In the genomic region with DNA sequence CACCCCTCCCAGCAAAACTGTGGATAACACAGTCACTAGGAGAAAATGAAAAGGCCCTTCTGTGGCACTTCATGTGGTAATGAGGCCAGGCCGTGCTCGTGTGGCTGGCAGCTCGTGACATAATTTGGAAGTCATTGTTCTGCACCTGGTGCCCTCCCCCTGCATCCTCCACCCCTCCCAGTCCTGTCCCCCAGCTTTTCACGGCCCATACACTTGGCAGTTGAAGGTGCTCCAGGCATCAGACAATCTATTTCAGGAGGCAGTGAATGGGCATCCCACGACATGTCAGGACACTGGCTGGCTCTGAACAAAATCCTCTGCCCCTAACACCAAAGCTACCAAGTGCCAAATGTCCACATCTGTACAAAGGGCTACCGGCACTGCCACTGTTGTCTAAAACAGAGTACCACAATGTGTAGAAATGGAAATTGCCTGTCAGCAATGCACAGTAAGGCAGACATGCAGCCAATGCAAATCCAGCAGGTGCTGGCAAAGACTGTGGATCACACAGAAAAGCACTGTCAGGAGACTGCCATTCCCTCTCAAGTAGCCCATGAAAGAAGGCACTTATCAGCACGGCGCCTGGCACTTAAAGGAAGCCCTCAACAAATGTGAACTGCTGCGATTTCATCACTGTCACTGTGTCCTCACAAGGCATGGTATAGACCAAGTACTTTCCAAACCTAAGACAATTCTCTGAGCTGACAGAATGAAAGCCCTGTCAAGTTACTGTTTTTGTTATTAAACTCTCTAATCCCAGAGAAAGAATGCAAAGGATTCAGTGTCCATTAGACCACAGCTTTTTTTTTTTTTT, we compare ENCODE assay signal across 1 cellular context.
TF ChIP-seq lines count a peak whose summit lies in the region.

No MANE protein-coding gene starts in this region.

TF ChIP-seq in HEK293, 187 proteins besides CTCF, POLR2A, EP300 and RAD21 (continued from another document and continues in another):
- TF ChIP-seq, protein P1, sequence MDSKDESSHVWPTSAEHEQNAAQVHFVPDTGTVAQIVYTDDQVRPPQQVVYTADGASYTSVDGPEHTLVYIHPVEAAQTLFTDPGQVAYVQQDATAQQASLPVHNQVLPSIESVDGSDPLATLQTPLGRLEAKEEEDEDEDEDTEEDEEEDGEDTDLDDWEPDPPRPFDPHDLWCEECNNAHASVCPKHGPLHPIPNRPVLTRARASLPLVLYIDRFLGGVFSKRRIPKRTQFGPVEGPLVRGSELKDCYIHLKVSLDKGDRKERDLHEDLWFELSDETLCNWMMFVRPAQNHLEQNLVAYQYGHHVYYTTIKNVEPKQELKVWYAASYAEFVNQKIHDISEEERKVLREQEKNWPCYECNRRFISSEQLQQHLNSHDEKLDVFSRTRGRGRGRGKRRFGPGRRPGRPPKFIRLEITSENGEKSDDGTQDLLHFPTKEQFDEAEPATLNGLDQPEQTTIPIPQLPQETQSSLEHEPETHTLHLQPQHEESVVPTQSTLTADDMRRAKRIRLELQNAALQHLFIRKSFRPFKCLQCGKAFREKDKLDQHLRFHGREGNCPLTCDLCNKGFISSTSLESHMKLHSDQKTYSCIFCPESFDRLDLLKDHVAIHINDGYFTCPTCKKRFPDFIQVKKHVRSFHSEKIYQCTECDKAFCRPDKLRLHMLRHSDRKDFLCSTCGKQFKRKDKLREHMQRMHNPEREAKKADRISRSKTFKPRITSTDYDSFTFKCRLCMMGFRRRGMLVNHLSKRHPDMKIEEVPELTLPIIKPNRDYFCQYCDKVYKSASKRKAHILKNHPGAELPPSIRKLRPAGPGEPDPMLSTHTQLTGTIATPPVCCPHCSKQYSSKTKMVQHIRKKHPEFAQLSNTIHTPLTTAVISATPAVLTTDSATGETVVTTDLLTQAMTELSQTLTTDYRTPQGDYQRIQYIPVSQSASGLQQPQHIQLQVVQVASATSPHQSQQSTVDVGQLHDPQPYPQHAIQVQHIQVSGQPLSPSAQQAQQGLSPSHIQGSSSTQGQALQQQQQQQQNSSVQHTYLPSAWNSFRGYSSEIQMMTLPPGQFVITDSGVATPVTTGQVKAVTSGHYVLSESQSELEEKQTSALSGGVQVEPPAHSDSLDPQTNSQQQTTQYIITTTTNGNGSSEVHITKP (tag by site-specific recombination; IDR thresholded peaks at IDR 0.05), result peak; percentile 53
- TF ChIP-seq ZNF549 (tag by site-specific recombination; IDR thresholded peaks at IDR 0.05), result no peak
- no peak for TF ChIP-seq ZEB2 (tag by site-specific recombination; IDR thresholded peaks at IDR 0.05)
- TF ChIP-seq ZNF777 (tag by site-specific recombination; IDR thresholded peaks at IDR 0.05; ENCODE audit: borderline replicate concordance), result no peak
- no peak for TF ChIP-seq YY2 (tag by site-specific recombination; IDR thresholded peaks at IDR 0.05)
- TF ChIP-seq, protein P2, sequence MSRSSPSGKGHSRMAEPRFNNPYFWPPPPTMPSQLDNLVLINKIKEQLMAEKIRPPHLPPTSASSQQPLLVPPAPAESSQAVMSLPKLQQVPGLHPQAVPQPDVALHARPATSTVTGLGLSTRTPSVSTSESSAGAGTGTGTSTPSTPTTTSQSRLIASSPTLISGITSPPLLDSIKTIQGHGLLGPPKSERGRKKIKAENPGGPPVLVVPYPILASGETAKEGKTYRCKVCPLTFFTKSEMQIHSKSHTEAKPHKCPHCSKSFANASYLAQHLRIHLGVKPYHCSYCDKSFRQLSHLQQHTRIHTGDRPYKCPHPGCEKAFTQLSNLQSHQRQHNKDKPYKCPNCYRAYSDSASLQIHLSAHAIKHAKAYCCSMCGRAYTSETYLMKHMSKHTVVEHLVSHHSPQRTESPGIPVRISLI (tag by site-specific recombination; IDR thresholded peaks at IDR 0.05), result peak; percentile 72; the same call in 1 of the 2 replicates
- TF ChIP-seq, protein P3, sequence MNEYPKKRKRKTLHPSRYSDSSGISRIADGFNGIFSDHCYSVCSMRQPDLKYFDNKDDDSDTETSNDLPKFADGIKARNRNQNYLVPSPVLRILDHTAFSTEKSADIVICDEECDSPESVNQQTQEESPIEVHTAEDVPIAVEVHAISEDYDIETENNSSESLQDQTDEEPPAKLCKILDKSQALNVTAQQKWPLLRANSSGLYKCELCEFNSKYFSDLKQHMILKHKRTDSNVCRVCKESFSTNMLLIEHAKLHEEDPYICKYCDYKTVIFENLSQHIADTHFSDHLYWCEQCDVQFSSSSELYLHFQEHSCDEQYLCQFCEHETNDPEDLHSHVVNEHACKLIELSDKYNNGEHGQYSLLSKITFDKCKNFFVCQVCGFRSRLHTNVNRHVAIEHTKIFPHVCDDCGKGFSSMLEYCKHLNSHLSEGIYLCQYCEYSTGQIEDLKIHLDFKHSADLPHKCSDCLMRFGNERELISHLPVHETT (tag by site-specific recombination; IDR thresholded peaks at IDR 0.05), result no peak
- no peak for TF ChIP-seq SALL2 (tag by site-specific recombination; IDR thresholded peaks at IDR 0.05; ENCODE audit: borderline replicate concordance)
- no peak; the same call in 1 of the 2 replicates for TF ChIP-seq KLF16 (tag by site-specific recombination; IDR thresholded peaks at IDR 0.05)
- peak; percentile 90 for TF ChIP-seq ZNF10 (tag by site-specific recombination; IDR thresholded peaks at IDR 0.05)
- peak; percentile 55; the same call in 1 of the 2 replicates for TF ChIP-seq PATZ1 (tag by site-specific recombination; IDR thresholded peaks at IDR 0.05)
- TF ChIP-seq, protein P4, sequence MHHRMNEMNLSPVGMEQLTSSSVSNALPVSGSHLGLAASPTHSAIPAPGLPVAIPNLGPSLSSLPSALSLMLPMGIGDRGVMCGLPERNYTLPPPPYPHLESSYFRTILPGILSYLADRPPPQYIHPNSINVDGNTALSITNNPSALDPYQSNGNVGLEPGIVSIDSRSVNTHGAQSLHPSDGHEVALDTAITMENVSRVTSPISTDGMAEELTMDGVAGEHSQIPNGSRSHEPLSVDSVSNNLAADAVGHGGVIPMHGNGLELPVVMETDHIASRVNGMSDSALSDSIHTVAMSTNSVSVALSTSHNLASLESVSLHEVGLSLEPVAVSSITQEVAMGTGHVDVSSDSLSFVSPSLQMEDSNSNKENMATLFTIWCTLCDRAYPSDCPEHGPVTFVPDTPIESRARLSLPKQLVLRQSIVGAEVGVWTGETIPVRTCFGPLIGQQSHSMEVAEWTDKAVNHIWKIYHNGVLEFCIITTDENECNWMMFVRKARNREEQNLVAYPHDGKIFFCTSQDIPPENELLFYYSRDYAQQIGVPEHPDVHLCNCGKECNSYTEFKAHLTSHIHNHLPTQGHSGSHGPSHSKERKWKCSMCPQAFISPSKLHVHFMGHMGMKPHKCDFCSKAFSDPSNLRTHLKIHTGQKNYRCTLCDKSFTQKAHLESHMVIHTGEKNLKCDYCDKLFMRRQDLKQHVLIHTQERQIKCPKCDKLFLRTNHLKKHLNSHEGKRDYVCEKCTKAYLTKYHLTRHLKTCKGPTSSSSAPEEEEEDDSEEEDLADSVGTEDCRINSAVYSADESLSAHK (tag by site-specific recombination; IDR thresholded peaks at IDR 0.05), result no peak
- no peak for TF ChIP-seq REPIN1 (tag by site-specific recombination; IDR thresholded peaks at IDR 0.05; ENCODE audit: low read depth)
- no peak for TF ChIP-seq ZNF561 (tag by site-specific recombination; IDR thresholded peaks at IDR 0.05; ENCODE audit: borderline replicate concordance)
- TF ChIP-seq KLF17 (tag by site-specific recombination; IDR thresholded peaks at IDR 0.05), result 0 out of 2 replicates have a peak, but pooled peaks have one; percentile 1
- TF ChIP-seq, protein P5, sequence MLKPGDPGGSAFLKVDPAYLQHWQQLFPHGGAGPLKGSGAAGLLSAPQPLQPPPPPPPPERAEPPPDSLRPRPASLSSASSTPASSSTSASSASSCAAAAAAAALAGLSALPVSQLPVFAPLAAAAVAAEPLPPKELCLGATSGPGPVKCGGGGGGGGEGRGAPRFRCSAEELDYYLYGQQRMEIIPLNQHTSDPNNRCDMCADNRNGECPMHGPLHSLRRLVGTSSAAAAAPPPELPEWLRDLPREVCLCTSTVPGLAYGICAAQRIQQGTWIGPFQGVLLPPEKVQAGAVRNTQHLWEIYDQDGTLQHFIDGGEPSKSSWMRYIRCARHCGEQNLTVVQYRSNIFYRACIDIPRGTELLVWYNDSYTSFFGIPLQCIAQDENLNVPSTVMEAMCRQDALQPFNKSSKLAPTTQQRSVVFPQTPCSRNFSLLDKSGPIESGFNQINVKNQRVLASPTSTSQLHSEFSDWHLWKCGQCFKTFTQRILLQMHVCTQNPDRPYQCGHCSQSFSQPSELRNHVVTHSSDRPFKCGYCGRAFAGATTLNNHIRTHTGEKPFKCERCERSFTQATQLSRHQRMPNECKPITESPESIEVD (tag by site-specific recombination; IDR thresholded peaks at IDR 0.05), result no peak
- no peak for TF ChIP-seq ZNF514 (tag by site-specific recombination; IDR thresholded peaks at IDR 0.05)
- no peak; the same call in 1 of the 2 replicates for TF ChIP-seq GLIS2 (tag by site-specific recombination; IDR thresholded peaks at IDR 0.05)
- peak; percentile 78 for TF ChIP-seq OSR2 (tag by site-specific recombination; IDR thresholded peaks at IDR 0.05)
- TF ChIP-seq ZNF2 (tag by site-specific recombination; IDR thresholded peaks at IDR 0.05), result no peak
- no peak for TF ChIP-seq ZNF292 (tag by site-specific recombination; IDR thresholded peaks at IDR 0.05; ENCODE audit: borderline replicate concordance, low read depth)
- no peak for TF ChIP-seq ZNF530 (tag by site-specific recombination; IDR thresholded peaks at IDR 0.05; ENCODE audit: low read depth)
- no peak for TF ChIP-seq ZNF521 (tag by site-specific recombination; IDR thresholded peaks at IDR 0.05)
- TF ChIP-seq ZNF214 (tag by site-specific recombination; IDR thresholded peaks at IDR 0.05; ENCODE audit: borderline replicate concordance), result no peak
- 0 out of 2 replicates have a peak, but pooled peaks have one; percentile 9 for TF ChIP-seq ZNF24 (tag by site-specific recombination; IDR thresholded peaks at IDR 0.05)
- TF ChIP-seq ZFHX2 (tag by site-specific recombination; conservative IDR thresholded peaks at IDR 0.05), result no peak
- TF ChIP-seq, protein P6, sequence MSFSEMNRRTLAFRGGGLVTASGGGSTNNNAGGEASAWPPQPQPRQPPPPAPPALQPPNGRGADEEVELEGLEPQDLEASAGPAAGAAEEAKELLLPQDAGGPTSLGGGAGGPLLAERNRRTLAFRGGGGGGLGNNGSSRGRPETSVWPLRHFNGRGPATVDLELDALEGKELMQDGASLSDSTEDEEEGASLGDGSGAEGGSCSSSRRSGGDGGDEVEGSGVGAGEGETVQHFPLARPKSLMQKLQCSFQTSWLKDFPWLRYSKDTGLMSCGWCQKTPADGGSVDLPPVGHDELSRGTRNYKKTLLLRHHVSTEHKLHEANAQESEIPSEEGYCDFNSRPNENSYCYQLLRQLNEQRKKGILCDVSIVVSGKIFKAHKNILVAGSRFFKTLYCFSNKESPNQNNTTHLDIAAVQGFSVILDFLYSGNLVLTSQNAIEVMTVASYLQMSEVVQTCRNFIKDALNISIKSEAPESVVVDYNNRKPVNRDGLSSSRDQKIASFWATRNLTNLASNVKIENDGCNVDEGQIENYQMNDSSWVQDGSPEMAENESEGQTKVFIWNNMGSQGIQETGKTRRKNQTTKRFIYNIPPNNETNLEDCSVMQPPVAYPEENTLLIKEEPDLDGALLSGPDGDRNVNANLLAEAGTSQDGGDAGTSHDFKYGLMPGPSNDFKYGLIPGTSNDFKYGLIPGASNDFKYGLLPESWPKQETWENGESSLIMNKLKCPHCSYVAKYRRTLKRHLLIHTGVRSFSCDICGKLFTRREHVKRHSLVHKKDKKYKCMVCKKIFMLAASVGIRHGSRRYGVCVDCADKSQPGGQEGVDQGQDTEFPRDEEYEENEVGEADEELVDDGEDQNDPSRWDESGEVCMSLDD (tag by site-specific recombination; IDR thresholded peaks at IDR 0.05), result peak; percentile 8; the same call in 1 of the 2 replicates
- TF ChIP-seq ZNF394 (tag by site-specific recombination; IDR thresholded peaks at IDR 0.05; ENCODE audit: borderline replicate concordance), result no peak; the same call in 1 of the 2 replicates
- no peak for TF ChIP-seq YY1 (tag by site-specific recombination; IDR thresholded peaks at IDR 0.05)
- TF ChIP-seq ZIC2 (tag by site-specific recombination; IDR thresholded peaks at IDR 0.05), result no peak
- no peak for TF ChIP-seq AEBP2 (tag by site-specific recombination; IDR thresholded peaks at IDR 0.05; ENCODE audit: borderline replicate concordance)
